8 cellular contexts compared by ENCODE assay signal in the genomic region with DNA sequence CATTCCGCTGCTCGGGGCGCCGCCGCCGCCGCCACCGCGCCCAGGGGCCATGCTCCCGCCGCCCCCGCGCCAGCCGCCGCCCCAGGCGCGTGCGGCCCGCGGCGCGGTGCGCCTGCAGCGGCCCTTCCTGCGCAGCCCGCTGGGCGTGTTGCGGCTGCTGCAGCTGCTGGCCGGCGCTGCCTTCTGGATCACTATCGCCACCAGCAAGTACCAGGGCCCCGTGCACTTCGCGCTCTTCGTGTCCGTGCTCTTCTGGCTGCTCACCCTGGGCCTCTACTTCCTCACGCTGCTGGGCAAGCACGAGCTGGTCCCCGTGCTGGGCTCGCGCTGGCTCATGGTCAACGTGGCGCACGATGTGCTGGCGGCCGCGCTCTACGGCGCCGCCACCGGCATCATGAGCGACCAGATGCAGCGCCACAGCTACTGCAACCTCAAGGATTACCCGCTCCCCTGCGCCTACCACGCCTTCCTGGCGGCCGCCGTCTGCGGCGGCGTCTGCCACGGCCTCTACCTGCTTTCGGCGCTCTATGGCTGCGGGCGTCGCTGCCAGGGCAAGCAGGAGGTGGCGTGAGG. TPM values are rescaled to one million over a fixed set of nuclear protein-coding genes. Genes with fewer than 3 reads are reported as not detected.
DNase-seq lines count a peak whose midpoint lies in the region; ATAC-seq and TF ChIP-seq lines count a peak whose summit lies in the region.

No MANE protein-coding gene starts in this region.

- DNase-seq in DMS 273 (lab: John Stamatoyannopoulos, UW; ENCODE audit: unreplicated experiment), result peak; percentile 76
- no peak for DNase-seq in DMS 273 treated with DMSO at 0.1 percent for 48 hours (lab: John Stamatoyannopoulos, UW)
- DNase-seq in NCI-H1092 (lab: John Stamatoyannopoulos, UW), result peak; percentile 40
- peak; percentile 50 for DNase-seq in activated B cell treated with CpG ODN at 0.5 μM for 24 hours
- DNase-seq in dedifferentiated amniotic fluid mesenchymal stem cell (ENCODE audit: extremely low spot score), result peak; percentile 50
- peak; percentile 76 to 79 for DNase-seq in left colon
- DNase-seq in stimulated activated CD4-positive, alpha-beta T cell treated with anti-CD3 and anti-CD28 coated beads, Interleukin-1b, Interleukin-23, amount 100 ng/mL, for 48 hours, result peak; percentile 46

- peaks cover 16% of the 10 kb centered on the region for H3K4me1 ChIP-seq in HEK293 (ENCODE audit: control insufficient read depth, insufficient read depth, low read length)

- H3K4me3 ChIP-seq in HEK293 (ENCODE audit: low read depth, low read length), result peak overlapping the region; percentile 54

- H3K9me3 ChIP-seq in HEK293 (ENCODE audit: control insufficient read depth, insufficient read depth, low read depth, low read length), result no peaks in the 10 kb centered on the region

- peak overlapping the region; percentile 73 for H3K27ac Mint-ChIP-seq in activated B cell treated with CpG ODN at 0.5 μM for 24 hours

- intact Hi-C loops in activated B cell treated with CpG ODN at 0.5 μM for 24 hours (cut with micrococcal nuclease), result loop anchor here (1.0 to 2.0 kb wide), 3 partner anchors 17 to 27 kb away; partner anchors contain the start of genes AVPI1 and ZFYVE27
- intact Hi-C loops in left colon (cut with DNase I, micrococcal nuclease), result no loop called here

- ATAC-seq in activated B cell treated with CpG ODN at 0.5 μM for 24 hours (ENCODE audit: low read depth), result peak; percentile 84
- ATAC-seq in left colon, result peak; percentile 55

- H3K27ac ChIP-seq in HEK293 (ENCODE audit: extremely low read depth, low read depth, low read length), result peak overlapping the region; percentile 95

- peak overlapping the region; percentile 97 for H3K4me3 Mint-ChIP-seq in activated B cell treated with CpG ODN at 0.5 μM for 24 hours

- H3K36me3 Mint-ChIP-seq in activated B cell treated with CpG ODN at 0.5 μM for 24 hours (ENCODE audit: low read depth), result peaks cover 4% of the 10 kb centered on the region

- no peaks in the 10 kb centered on the region for H3K9me3 Mint-ChIP-seq in activated B cell treated with CpG ODN at 0.5 μM for 24 hours

- POLR2A ChIA-PET in HEK293 (lab: Yijun Ruan, JAX), result interaction anchor here (0.6 to 4.9 kb wide), 12 partner anchors 10 to 728 kb away, joined by 3 to 36 read pairs (median 7); partner anchors contain the start of genes AVPI1, RRP12 and ZFYVE27
- POLR2A ChIA-PET in activated B cell treated with CpG ODN at 0.5 μM for 24 hours (lab: Charles Lee), result interaction anchor here (1.1 to 2.0 kb wide), 3 partner anchors 18 to 27 kb away, joined by 3 to 16 read pairs (median 9); partner anchors contain the start of genes AVPI1 and ZFYVE27

- peaks cover 14% of the 10 kb centered on the region for H3K4me1 Mint-ChIP-seq in activated B cell treated with CpG ODN at 0.5 μM for 24 hours

- peaks cover 23% of the 10 kb centered on the region for H3K27me3 Mint-ChIP-seq in activated B cell treated with CpG ODN at 0.5 μM for 24 hours

- TF ChIP-seq CTCF in HEK293 (tag by site-specific recombination; IDR thresholded peaks at IDR 0.05) (peak; percentile 99), activated B cell treated with CpG ODN at 0.5 μM for 24 hours (IDR thresholded peaks at IDR 0.05) (no peak)

- CTCF ChIA-PET in HEK293 (lab: Yijun Ruan, JAX) (interaction anchor here (1.0 to 20.4 kb wide), 4 partner anchors 8 to 27 kb away, joined by 3 to 487 read pairs (median 20); partner anchors contain the start of genes AVPI1 and ZFYVE27), activated B cell treated with CpG ODN at 0.5 μM for 24 hours (lab: Charles Lee) (interaction anchor here (0.7 to 1.5 kb wide), 3 partner anchors 14 to 30 kb away, joined by 3 to 4 read pairs (median 4); no protein-coding TSS in a partner anchor)

- peaks cover 7 to 21% of the 10 kb centered on the region in 2 experiments; a peak in 2 of 3 replicates for H3K36me3 ChIP-seq in HEK293 (ENCODE audit: control insufficient read depth in 2 of 2, insufficient read depth in 1 of 2, low read length in 2 of 2)

TF ChIP-seq in HEK293, 187 proteins besides CTCF, POLR2A, EP300 and RAD21 (continues in another document):
- TF ChIP-seq ZNF664 (tag by site-specific recombination; IDR thresholded peaks at IDR 0.05) (no peak), FEZF1 (tag by site-specific recombination; IDR thresholded peaks at IDR 0.05) (no peak), ZNF629 (tag by site-specific recombination; IDR thresholded peaks at IDR 0.05) (no peak), ZBTB26 (tag by site-specific recombination; optimal IDR thresholded peaks at IDR 0.05) (peak; percentile 98), ZNF302 (tag by site-specific recombination; IDR thresholded peaks at IDR 0.05; ENCODE audit: low read depth) (no peak), ZNF433 (tag by site-specific recombination; IDR thresholded peaks at IDR 0.05; ENCODE audit: low read depth) (no peak), KLF9 (tag by site-specific recombination; IDR thresholded peaks at IDR 0.05; ENCODE audit: low read depth) (peak; percentile 60), GLIS1 (tag by site-specific recombination; IDR thresholded peaks at IDR 0.05) (peak; percentile 20; the same call in 1 of the 2 replicates), KLF10 (tag by site-specific recombination; IDR thresholded peaks at IDR 0.05) (no peak; the same call in 1 of the 2 replicates), ZFP37 (tag by site-specific recombination; IDR thresholded peaks at IDR 0.05) (peak; percentile 69), ZNF585B (tag by site-specific recombination; IDR thresholded peaks at IDR 0.05) (peak; percentile 4; the same call in 1 of the 2 replicates), ZNF621 (tag by site-specific recombination; IDR thresholded peaks at IDR 0.05) (no peak), YY1 (tag by site-specific recombination; IDR thresholded peaks at IDR 0.05) (peak; percentile 36; the same call in 1 of the 2 replicates), ZNF704 (tag by site-specific recombination; IDR thresholded peaks at IDR 0.05) (no peak), ZNF501 (tag by site-specific recombination; IDR thresholded peaks at IDR 0.05) (0 out of 2 replicates have a peak, but pooled peaks have one; percentile 19), ZNF19 (tag by site-specific recombination; IDR thresholded peaks at IDR 0.05; ENCODE audit: low read depth) (no peak), ZNF785 (tag by site-specific recombination; IDR thresholded peaks at IDR 0.05) (0 out of 2 replicates have a peak, but pooled peaks have one; percentile 5), ZNF600 (tag by site-specific recombination; IDR thresholded peaks at IDR 0.05) (peak; percentile 66), YY2 (tag by site-specific recombination; IDR thresholded peaks at IDR 0.05) (peak; percentile 68)
- TF ChIP-seq, protein P1, sequence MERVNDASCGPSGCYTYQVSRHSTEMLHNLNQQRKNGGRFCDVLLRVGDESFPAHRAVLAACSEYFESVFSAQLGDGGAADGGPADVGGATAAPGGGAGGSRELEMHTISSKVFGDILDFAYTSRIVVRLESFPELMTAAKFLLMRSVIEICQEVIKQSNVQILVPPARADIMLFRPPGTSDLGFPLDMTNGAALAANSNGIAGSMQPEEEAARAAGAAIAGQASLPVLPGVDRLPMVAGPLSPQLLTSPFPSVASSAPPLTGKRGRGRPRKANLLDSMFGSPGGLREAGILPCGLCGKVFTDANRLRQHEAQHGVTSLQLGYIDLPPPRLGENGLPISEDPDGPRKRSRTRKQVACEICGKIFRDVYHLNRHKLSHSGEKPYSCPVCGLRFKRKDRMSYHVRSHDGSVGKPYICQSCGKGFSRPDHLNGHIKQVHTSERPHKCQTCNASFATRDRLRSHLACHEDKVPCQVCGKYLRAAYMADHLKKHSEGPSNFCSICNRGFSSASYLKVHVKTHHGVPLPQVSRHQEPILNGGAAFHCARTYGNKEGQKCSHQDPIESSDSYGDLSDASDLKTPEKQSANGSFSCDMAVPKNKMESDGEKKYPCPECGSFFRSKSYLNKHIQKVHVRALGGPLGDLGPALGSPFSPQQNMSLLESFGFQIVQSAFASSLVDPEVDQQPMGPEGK (tag by site-specific recombination; IDR thresholded peaks at IDR 0.05), result no peak

RNA-seq across cellular contexts. Expression of gene MARVELD1, which starts 0.4 kb away (rescaled TPM):
- total RNA-seq in activated B cell treated with CpG ODN at 0.5 μM for 24 hours, result 0.24 and 0.31 TPM in 2 replicates
- total RNA-seq in left colon, result 10 to 100 TPM; 24.9 to 37.0 TPM

RNA-seq across cellular contexts. Expression of gene ZFYVE27, which starts 23.0 kb away (rescaled TPM):
- 45.3 and 65.7 TPM in 2 replicates for total RNA-seq in activated B cell treated with CpG ODN at 0.5 μM for 24 hours
- total RNA-seq in left colon, result 10 to 100 TPM; 52.1 to 57.6 TPM

RNA-seq across cellular contexts. Expression of gene AVPI1, which starts 26.9 kb away (rescaled TPM):
- total RNA-seq in activated B cell treated with CpG ODN at 0.5 μM for 24 hours (0.51 and 1.2 TPM in 2 replicates), left colon (10 to 100 TPM; 38.7 to 43.8 TPM)

RNA-seq across cellular contexts. Expression of gene SFRP5, which starts 57.9 kb away (rescaled TPM):
- total RNA-seq in activated B cell treated with CpG ODN at 0.5 μM for 24 hours (not detected in 2 replicates), left colon (1 to 10 TPM in 1 of 2 donors, under 1 TPM in 1; 0.82 to 1.2 TPM)

Comparison
In these comparisons a context has a peak if more than half of its experiments do, and no peak if none do; other contexts are left out.
1. RNA of gene MARVELD1, which starts 0.4 kb away (total RNA-seq): 24.9 to 37.0 TPM in left colon; 0.24 to 0.31 TPM in activated B cell treated with CpG ODN at 0.5 μM for 24 hours; every median in the first group is over 10 times any median in the second.
2. RNA of gene AVPI1, which starts 26.9 kb away (total RNA-seq): 38.7 to 43.8 TPM in left colon; 0.51 to 1.2 TPM in activated B cell treated with CpG ODN at 0.5 μM for 24 hours; every median in the first group is over 10 times any median in the second.